ENCODE assay signal across 1 cellular context in the genomic region with DNA sequence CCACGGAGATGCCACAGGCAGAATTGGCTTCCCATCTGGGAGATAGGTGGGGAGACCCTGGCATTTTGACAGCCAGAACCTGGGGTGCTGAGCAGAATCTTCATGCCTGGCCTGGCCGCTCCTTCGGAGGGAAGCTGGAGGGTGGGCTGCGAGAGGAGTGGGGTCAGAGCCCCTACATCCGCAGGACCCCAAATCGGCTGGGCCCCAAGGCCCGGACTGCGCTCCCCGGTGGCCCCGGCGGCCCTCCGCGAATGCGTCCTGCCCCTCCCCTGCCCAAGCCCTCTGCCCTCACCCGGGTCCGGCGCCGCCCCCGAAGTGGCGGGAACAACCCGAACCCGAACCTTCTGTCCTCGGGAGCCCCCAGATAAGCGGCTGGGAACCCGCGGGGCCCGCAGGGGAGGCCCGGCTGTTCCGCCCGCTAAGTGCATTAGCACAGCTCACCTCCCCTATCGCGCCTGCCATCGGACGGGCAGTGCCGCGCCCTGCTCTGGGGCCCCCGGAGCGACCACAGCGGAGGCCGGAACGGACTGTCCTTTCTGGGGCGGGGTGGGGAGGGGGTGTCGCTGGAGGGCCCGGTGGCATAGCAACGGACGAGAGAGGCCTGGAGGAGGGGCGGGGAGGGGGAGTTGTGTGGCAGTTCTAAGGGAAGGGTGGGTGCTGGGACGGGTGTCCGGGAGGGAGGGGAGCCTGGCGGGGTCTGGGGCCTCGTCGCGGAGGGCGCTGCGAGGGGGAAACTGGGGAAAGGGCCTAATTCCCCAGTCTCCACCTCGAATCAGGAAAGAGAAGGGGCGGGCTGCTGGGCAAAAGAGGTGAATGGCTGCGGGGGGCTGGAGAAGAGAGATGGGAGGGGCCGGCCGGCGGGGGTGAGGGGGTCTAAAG.
TF ChIP-seq lines count a peak whose summit lies in the region.

No MANE protein-coding gene starts in this region.

TF ChIP-seq in K562, 482 proteins besides CTCF, POLR2A, EP300 and RAD21 (continued from another document and continues in another):
- peak; percentile 79 for TF ChIP-seq NEUROD1 (IDR thresholded peaks at IDR 0.05; ENCODE audit: borderline replicate concordance, low read depth, low read length, partially characterized antibody)
- TF ChIP-seq CBFA2T3 (IDR thresholded peaks at IDR 0.05), result peak; percentile 82
- peak; percentile 43; the same call in 1 of the 2 replicates for TF ChIP-seq NCOA1 (IDR thresholded peaks at IDR 0.05; ENCODE audit: low read depth)
- TF ChIP-seq CC2D1A (IDR thresholded peaks at IDR 0.05), result peak; percentile 92
- TF ChIP-seq ZNF561 (CRISPR knock-in tag; conservative IDR thresholded peaks at IDR 0.05), result no peak
- TF ChIP-seq TEAD4 (IDR thresholded peaks at IDR 0.05; ENCODE audit: low read length), result peak; percentile 47; the same call in 1 of the 2 replicates
- no peak for TF ChIP-seq TEAD4 (CRISPR knock-in tag; IDR thresholded peaks at IDR 0.05; ENCODE audit: borderline replicate concordance)
- TF ChIP-seq, protein P1, sequence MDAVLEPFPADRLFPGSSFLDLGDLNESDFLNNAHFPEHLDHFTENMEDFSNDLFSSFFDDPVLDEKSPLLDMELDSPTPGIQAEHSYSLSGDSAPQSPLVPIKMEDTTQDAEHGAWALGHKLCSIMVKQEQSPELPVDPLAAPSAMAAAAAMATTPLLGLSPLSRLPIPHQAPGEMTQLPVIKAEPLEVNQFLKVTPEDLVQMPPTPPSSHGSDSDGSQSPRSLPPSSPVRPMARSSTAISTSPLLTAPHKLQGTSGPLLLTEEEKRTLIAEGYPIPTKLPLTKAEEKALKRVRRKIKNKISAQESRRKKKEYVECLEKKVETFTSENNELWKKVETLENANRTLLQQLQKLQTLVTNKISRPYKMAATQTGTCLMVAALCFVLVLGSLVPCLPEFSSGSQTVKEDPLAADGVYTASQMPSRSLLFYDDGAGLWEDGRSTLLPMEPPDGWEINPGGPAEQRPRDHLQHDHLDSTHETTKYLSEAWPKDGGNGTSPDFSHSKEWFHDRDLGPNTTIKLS (IDR thresholded peaks at IDR 0.05; ENCODE audit: borderline replicate concordance, low read depth), result no peak
- TF ChIP-seq TBL1XR1 (IDR thresholded peaks at IDR 0.05; ENCODE audit: low read length in 2 of 2), result 0 out of 4 replicates have a peak, but pooled peaks of 1 of the 2 experiments have one; percentile 72
- TF ChIP-seq RCOR1 (IDR thresholded peaks at IDR 0.05; ENCODE audit: borderline replicate concordance in 1 of 2, low read depth in 2 of 2, low read length in 2 of 2), result peak in 1 of 2 experiments; percentile 59; a peak in 1 of 4 replicates
- no peak for TF ChIP-seq BRF1 (IDR thresholded peaks at IDR 0.05; ENCODE audit: borderline replicate concordance, extremely low read depth, insufficient read length)
- TF ChIP-seq, protein P2, sequence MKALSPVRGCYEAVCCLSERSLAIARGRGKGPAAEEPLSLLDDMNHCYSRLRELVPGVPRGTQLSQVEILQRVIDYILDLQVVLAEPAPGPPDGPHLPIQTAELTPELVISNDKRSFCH (CRISPR knock-in tag; IDR thresholded peaks at IDR 0.05), result no peak
- TF ChIP-seq, protein P2 (tag; IDR thresholded peaks at IDR 0.05), result no peak
- peak; percentile 43; the same call in 1 of the 2 replicates for TF ChIP-seq TAL1 (IDR thresholded peaks at IDR 0.05)
- no peak for TF ChIP-seq BRCA1 (IDR thresholded peaks at IDR 0.05)
- TF ChIP-seq BRCA1 (CRISPR knock-in tag; IDR thresholded peaks at IDR 0.05), result no peak
- TF ChIP-seq, protein P3, sequence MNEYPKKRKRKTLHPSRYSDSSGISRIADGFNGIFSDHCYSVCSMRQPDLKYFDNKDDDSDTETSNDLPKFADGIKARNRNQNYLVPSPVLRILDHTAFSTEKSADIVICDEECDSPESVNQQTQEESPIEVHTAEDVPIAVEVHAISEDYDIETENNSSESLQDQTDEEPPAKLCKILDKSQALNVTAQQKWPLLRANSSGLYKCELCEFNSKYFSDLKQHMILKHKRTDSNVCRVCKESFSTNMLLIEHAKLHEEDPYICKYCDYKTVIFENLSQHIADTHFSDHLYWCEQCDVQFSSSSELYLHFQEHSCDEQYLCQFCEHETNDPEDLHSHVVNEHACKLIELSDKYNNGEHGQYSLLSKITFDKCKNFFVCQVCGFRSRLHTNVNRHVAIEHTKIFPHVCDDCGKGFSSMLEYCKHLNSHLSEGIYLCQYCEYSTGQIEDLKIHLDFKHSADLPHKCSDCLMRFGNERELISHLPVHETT (CRISPR knock-in tag; conservative IDR thresholded peaks at IDR 0.05 in 1 of 2, IDR thresholded peaks at IDR 0.05 in 1 of 2), result no peak
- peak; percentile 39; the same call in 1 of the 2 replicates for TF ChIP-seq MYC (IDR thresholded peaks at IDR 0.05; ENCODE audit: low read depth, low read length)
- TF ChIP-seq MYC (CRISPR knock-in tag; IDR thresholded peaks at IDR 0.05; ENCODE audit: borderline replicate concordance, low read depth), result no peak
- TF ChIP-seq CTBP1 (IDR thresholded peaks at IDR 0.05; ENCODE audit: borderline replicate concordance), result peak; percentile 54; the same call in 1 of the 2 replicates
- TF ChIP-seq, protein P4, sequence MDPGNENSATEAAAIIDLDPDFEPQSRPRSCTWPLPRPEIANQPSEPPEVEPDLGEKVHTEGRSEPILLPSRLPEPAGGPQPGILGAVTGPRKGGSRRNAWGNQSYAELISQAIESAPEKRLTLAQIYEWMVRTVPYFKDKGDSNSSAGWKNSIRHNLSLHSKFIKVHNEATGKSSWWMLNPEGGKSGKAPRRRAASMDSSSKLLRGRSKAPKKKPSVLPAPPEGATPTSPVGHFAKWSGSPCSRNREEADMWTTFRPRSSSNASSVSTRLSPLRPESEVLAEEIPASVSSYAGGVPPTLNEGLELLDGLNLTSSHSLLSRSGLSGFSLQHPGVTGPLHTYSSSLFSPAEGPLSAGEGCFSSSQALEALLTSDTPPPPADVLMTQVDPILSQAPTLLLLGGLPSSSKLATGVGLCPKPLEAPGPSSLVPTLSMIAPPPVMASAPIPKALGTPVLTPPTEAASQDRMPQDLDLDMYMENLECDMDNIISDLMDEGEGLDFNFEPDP (CRISPR knock-in tag; IDR thresholded peaks at IDR 0.05), result no peak
- peak; percentile 98 for TF ChIP-seq HMGN3 (IDR thresholded peaks at IDR 0.05; ENCODE audit: borderline replicate concordance, extremely low read depth, insufficient read length, low read depth, low read length)
- no peak for TF ChIP-seq NR2C2 (CRISPR knock-in tag; IDR thresholded peaks at IDR 0.05)
- TF ChIP-seq NR2C2 (tag; IDR thresholded peaks at IDR 0.05), result peak; percentile 68
- peak; percentile 35; the same call in 1 of the 2 replicates for TF ChIP-seq BCOR (IDR thresholded peaks at IDR 0.05)
- TF ChIP-seq, protein P5, sequence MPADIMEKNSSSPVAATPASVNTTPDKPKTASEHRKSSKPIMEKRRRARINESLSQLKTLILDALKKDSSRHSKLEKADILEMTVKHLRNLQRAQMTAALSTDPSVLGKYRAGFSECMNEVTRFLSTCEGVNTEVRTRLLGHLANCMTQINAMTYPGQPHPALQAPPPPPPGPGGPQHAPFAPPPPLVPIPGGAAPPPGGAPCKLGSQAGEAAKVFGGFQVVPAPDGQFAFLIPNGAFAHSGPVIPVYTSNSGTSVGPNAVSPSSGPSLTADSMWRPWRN (IDR thresholded peaks at IDR 0.05; ENCODE audit: low read depth), result 0 out of 2 replicates have a peak, but pooled peaks have one; percentile 18
- TF ChIP-seq, protein P6, sequence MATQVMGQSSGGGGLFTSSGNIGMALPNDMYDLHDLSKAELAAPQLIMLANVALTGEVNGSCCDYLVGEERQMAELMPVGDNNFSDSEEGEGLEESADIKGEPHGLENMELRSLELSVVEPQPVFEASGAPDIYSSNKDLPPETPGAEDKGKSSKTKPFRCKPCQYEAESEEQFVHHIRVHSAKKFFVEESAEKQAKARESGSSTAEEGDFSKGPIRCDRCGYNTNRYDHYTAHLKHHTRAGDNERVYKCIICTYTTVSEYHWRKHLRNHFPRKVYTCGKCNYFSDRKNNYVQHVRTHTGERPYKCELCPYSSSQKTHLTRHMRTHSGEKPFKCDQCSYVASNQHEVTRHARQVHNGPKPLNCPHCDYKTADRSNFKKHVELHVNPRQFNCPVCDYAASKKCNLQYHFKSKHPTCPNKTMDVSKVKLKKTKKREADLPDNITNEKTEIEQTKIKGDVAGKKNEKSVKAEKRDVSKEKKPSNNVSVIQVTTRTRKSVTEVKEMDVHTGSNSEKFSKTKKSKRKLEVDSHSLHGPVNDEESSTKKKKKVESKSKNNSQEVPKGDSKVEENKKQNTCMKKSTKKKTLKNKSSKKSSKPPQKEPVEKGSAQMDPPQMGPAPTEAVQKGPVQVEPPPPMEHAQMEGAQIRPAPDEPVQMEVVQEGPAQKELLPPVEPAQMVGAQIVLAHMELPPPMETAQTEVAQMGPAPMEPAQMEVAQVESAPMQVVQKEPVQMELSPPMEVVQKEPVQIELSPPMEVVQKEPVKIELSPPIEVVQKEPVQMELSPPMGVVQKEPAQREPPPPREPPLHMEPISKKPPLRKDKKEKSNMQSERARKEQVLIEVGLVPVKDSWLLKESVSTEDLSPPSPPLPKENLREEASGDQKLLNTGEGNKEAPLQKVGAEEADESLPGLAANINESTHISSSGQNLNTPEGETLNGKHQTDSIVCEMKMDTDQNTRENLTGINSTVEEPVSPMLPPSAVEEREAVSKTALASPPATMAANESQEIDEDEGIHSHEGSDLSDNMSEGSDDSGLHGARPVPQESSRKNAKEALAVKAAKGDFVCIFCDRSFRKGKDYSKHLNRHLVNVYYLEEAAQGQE (CRISPR knock-in tag; IDR thresholded peaks at IDR 0.05; ENCODE audit: low read depth), result 0 out of 2 replicates have a peak, but pooled peaks have one; percentile 14
- 0 out of 2 replicates have a peak, but pooled peaks have one; percentile 35 for TF ChIP-seq L3MBTL2 (IDR thresholded peaks at IDR 0.05)
- TF ChIP-seq MAFF (IDR thresholded peaks at IDR 0.05; ENCODE audit: low read length), result no peak
- TF ChIP-seq, protein P7, sequence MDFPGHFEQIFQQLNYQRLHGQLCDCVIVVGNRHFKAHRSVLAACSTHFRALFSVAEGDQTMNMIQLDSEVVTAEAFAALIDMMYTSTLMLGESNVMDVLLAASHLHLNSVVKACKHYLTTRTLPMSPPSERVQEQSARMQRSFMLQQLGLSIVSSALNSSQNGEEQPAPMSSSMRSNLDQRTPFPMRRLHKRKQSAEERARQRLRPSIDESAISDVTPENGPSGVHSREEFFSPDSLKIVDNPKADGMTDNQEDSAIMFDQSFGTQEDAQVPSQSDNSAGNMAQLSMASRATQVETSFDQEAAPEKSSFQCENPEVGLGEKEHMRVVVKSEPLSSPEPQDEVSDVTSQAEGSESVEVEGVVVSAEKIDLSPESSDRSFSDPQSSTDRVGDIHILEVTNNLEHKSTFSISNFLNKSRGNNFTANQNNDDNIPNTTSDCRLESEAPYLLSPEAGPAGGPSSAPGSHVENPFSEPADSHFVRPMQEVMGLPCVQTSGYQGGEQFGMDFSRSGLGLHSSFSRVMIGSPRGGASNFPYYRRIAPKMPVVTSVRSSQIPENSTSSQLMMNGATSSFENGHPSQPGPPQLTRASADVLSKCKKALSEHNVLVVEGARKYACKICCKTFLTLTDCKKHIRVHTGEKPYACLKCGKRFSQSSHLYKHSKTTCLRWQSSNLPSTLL (IDR thresholded peaks at IDR 0.05), result peak; percentile 92
- TF ChIP-seq KLF1 (tag; IDR thresholded peaks at IDR 0.05), result peak; percentile 88
- peak; percentile 35 for TF ChIP-seq TAF1 (IDR thresholded peaks at IDR 0.05; ENCODE audit: control insufficient read depth, extremely low read depth, insufficient read depth, low read length, severe bottlenecking)
- TF ChIP-seq LEF1 (IDR thresholded peaks at IDR 0.05), result peak; percentile 94
- TF ChIP-seq POLR2B (IDR thresholded peaks at IDR 0.05; ENCODE audit: low read depth, partially characterized antibody), result peak; percentile 15
- no peak for TF ChIP-seq ILK (tag; IDR thresholded peaks at IDR 0.05; ENCODE audit: borderline replicate concordance, low read depth)
- TF ChIP-seq RBM22 (IDR thresholded peaks at IDR 0.05; ENCODE audit: low read depth, low read length, poor library complexity, severe bottlenecking), result no peak
- peak; percentile 59; the same call in 1 of the 2 replicates for TF ChIP-seq HIVEP1 (CRISPR knock-in tag; IDR thresholded peaks at IDR 0.05)
- peak; percentile 86 for TF ChIP-seq PCBP1 (IDR thresholded peaks at IDR 0.05; ENCODE audit: low read depth, low read length, poor library complexity, severe bottlenecking)
- no peak for TF ChIP-seq ZKSCAN3 (CRISPR knock-in tag; IDR thresholded peaks at IDR 0.05)
- TF ChIP-seq, protein P8, sequence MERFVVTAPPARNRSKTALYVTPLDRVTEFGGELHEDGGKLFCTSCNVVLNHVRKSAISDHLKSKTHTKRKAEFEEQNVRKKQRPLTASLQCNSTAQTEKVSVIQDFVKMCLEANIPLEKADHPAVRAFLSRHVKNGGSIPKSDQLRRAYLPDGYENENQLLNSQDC (CRISPR knock-in tag; IDR thresholded peaks at IDR 0.05), result 0 out of 2 replicates have a peak, but pooled peaks have one; percentile 10
- peak; percentile 95 for TF ChIP-seq ZBTB7A (IDR thresholded peaks at IDR 0.05; ENCODE audit: borderline replicate concordance, control insufficient read depth, low read depth, low read length)
- TF ChIP-seq, protein P9, sequence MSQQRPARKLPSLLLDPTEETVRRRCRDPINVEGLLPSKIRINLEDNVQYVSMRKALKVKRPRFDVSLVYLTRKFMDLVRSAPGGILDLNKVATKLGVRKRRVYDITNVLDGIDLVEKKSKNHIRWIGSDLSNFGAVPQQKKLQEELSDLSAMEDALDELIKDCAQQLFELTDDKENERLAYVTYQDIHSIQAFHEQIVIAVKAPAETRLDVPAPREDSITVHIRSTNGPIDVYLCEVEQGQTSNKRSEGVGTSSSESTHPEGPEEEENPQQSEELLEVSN (IDR thresholded peaks at IDR 0.05; ENCODE audit: borderline replicate concordance in 1 of 2, extremely low read depth in 1 of 2, insufficient read depth in 1 of 2, insufficient read length in 1 of 2, low read depth in 1 of 2, low read length in 1 of 2, poor library complexity in 1 of 2, severe bottlenecking in 1 of 2), result peak; percentile 28 to 36
- TF ChIP-seq POLR2AphosphoS5 (IDR thresholded peaks at IDR 0.05; ENCODE audit: control insufficient read depth, insufficient read depth, low read depth, low read length), result peak; percentile 30; the same call in 1 of the 2 replicates
- TF ChIP-seq ZNF12 (CRISPR knock-in tag; IDR thresholded peaks at IDR 0.05), result no peak
- TF ChIP-seq, protein P10, sequence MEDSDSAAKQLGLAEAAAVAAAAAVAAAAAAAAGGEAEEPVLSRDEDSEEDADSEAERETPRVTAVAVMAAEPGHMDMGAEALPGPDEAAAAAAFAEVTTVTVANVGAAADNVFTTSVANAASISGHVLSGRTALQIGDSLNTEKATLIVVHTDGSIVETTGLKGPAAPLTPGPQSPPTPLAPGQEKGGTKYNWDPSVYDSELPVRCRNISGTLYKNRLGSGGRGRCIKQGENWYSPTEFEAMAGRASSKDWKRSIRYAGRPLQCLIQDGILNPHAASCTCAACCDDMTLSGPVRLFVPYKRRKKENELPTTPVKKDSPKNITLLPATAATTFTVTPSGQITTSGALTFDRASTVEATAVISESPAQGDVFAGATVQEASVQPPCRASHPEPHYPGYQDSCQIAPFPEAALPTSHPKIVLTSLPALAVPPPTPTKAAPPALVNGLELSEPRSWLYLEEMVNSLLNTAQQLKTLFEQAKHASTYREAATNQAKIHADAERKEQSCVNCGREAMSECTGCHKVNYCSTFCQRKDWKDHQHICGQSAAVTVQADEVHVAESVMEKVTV (CRISPR knock-in tag; IDR thresholded peaks at IDR 0.05), result 0 out of 2 replicates have a peak, but pooled peaks have one; percentile 23
- TF ChIP-seq KLF6 (CRISPR knock-in tag; IDR thresholded peaks at IDR 0.05; ENCODE audit: borderline replicate concordance), result peak; percentile 89; the same call in 1 of the 2 replicates
